ENCODE assay signal across 1 cellular context in genomic region chr12:113098428-113099028, GRCh38.
TF ChIP-seq lines count a peak whose summit lies in the region.

No MANE protein-coding gene starts in this region.

TF ChIP-seq in HepG2, 621 proteins besides CTCF, POLR2A, EP300 and RAD21 (continued from another document and continues in another):
- no peak for TF ChIP-seq BRF2 (CRISPR knock-in tag; IDR thresholded peaks at IDR 0.05)
- 0 out of 2 replicates have a peak, but pooled peaks have one; percentile 31 for TF ChIP-seq JUND (CRISPR knock-in tag; IDR thresholded peaks at IDR 0.05)
- TF ChIP-seq TRIM24 (CRISPR knock-in tag; IDR thresholded peaks at IDR 0.05) = no peak
- no peak for TF ChIP-seq ATM (IDR thresholded peaks at IDR 0.05; ENCODE audit: borderline replicate concordance)
- no peak for TF ChIP-seq ZNF383 (CRISPR knock-in tag; IDR thresholded peaks at IDR 0.05; ENCODE audit: borderline replicate concordance)
- TF ChIP-seq CENPX (CRISPR knock-in tag; IDR thresholded peaks at IDR 0.05) = no peak
- TF ChIP-seq SMARCE1 (IDR thresholded peaks at IDR 0.05; ENCODE audit: borderline replicate concordance) = no peak
- no peak for TF ChIP-seq GLI4 (CRISPR knock-in tag; IDR thresholded peaks at IDR 0.05; ENCODE audit: borderline replicate concordance)
- TF ChIP-seq PRDM4 (CRISPR knock-in tag; IDR thresholded peaks at IDR 0.05; ENCODE audit: borderline replicate concordance) = no peak
- no peak for TF ChIP-seq ZSCAN31 (CRISPR knock-in tag; IDR thresholded peaks at IDR 0.05; ENCODE audit: low read depth)
- no peak for TF ChIP-seq HOMEZ (CRISPR knock-in tag; IDR thresholded peaks at IDR 0.05; ENCODE audit: low read depth)
- peak; percentile 66; the same call in 1 of the 2 replicates for TF ChIP-seq POGK (CRISPR knock-in tag; conservative IDR thresholded peaks at IDR 0.05)
- TF ChIP-seq HOXA5 (CRISPR knock-in tag; IDR thresholded peaks at IDR 0.05) = no peak
- no peak for TF ChIP-seq RFX1 (IDR thresholded peaks at IDR 0.05)
- TF ChIP-seq ZNF496 (CRISPR knock-in tag; IDR thresholded peaks at IDR 0.05; ENCODE audit: insufficient replicate concordance) = no peak
- no peak for TF ChIP-seq SAFB2 (CRISPR knock-in tag; IDR thresholded peaks at IDR 0.05; ENCODE audit: borderline replicate concordance, low read depth)
- no peak for TF ChIP-seq KMT2A (CRISPR knock-in tag; IDR thresholded peaks at IDR 0.05)
- no peak for TF ChIP-seq ZFY (CRISPR knock-in tag; IDR thresholded peaks at IDR 0.05)
- no peak for TF ChIP-seq ELK4 (CRISPR knock-in tag; IDR thresholded peaks at IDR 0.05; ENCODE audit: borderline replicate concordance)
- TF ChIP-seq BATF2 (CRISPR knock-in tag; IDR thresholded peaks at IDR 0.05) = no peak
- no peak for TF ChIP-seq ESRRA (CRISPR knock-in tag; IDR thresholded peaks at IDR 0.05; ENCODE audit: low read depth)
- TF ChIP-seq TBX2 (CRISPR knock-in tag; IDR thresholded peaks at IDR 0.05; ENCODE audit: borderline replicate concordance) = no peak; the same call in 1 of the 2 replicates
- no peak for TF ChIP-seq ZNF761 (CRISPR knock-in tag; conservative IDR thresholded peaks at IDR 0.05)
- TF ChIP-seq ZNF414 (CRISPR knock-in tag; IDR thresholded peaks at IDR 0.05) = no peak
- no peak; the same call in 1 of the 2 replicates for TF ChIP-seq ZNF331 (CRISPR knock-in tag; IDR thresholded peaks at IDR 0.05)
- TF ChIP-seq ZNF746 (CRISPR knock-in tag; IDR thresholded peaks at IDR 0.05) = no peak
- no peak for TF ChIP-seq ZBTB40 (IDR thresholded peaks at IDR 0.05)
- TF ChIP-seq ZBTB40 (CRISPR knock-in tag; IDR thresholded peaks at IDR 0.05) = no peak; the same call in 1 of the 2 replicates
- no peak for TF ChIP-seq DPF2 (CRISPR knock-in tag; IDR thresholded peaks at IDR 0.05; ENCODE audit: borderline replicate concordance, low read depth)
- peak; percentile 34; the same call in 1 of the 2 replicates for TF ChIP-seq MXD4 (CRISPR knock-in tag; IDR thresholded peaks at IDR 0.05)
- peak; percentile 23; the same call in 1 of the 2 replicates for TF ChIP-seq ARID5B (CRISPR knock-in tag; IDR thresholded peaks at IDR 0.05)
- no peak for TF ChIP-seq MTERF4 (CRISPR knock-in tag; IDR thresholded peaks at IDR 0.05)
- TF ChIP-seq MEIS2 (CRISPR knock-in tag; IDR thresholded peaks at IDR 0.05) = no peak
- no peak for TF ChIP-seq RCOR2 (CRISPR knock-in tag; IDR thresholded peaks at IDR 0.05)
